28 cellular contexts compared by ENCODE assay signal in genomic region chr20:63545814-63546213, GRCh38. TPM values are rescaled to one million over a fixed set of nuclear protein-coding genes. Genes with fewer than 3 reads are reported as not detected.
DNase-seq lines count a peak whose midpoint lies in the region; ATAC-seq and TF ChIP-seq lines count a peak whose summit lies in the region.
"Had no signal": no experiment of that assay in that cellular context is flagged by ENCODE, and none has a peak within 500 bp of the region (broad histone marks: within the 10 kb centered on the region; RNA-seq: fewer than 3 reads in every experiment).

No MANE protein-coding gene starts in this region.

- ATAC-seq in effector memory CD8-positive, alpha-beta T cell (replicated peaks), result peak; percentile 35
- no peak for ATAC-seq in stimulated activated memory B cell treated with anti-CD40 and anti-IgM and Interleukin-4, amounts not matched to agents 10 μg/mL and 1 μg/mL and 100 μg/mL, for 72 hours
- no peak for ATAC-seq in HG03045 (IDR thresholded peaks at IDR 0.05; ENCODE audit: unreplicated experiment)
- ATAC-seq: gastrocnemius medialis had no signal

- H3K36me3 ChIP-seq in OCI-LY7 (ENCODE audit: insufficient read depth, low read length), result no peaks in the 10 kb centered on the region
- H3K36me3 ChIP-seq: esophagus squamous epithelium, gastrocnemius medialis, Peyer's patch, SJSA1, tibial nerve had no signal

- H3K79me2 ChIP-seq in OCI-LY7 (ENCODE audit: insufficient read depth, low read depth, low read length), result no peaks in the 10 kb centered on the region

- TF ChIP-seq CTCF in OCI-LY7 (conservative IDR thresholded peaks at IDR 0.05; ENCODE audit: low read length), result no peak

- intact Hi-C loops in OCI-LY7 (cut with micrococcal nuclease; ENCODE audit: unreplicated experiment), result no loop called here

- H4K20me1 ChIP-seq in OCI-LY7 (ENCODE audit: insufficient read depth, low read length), result no peaks in the 10 kb centered on the region

- H3K9me2 ChIP-seq in OCI-LY7 (ENCODE audit: insufficient read depth, low read length), result no peaks in the 10 kb centered on the region

- peak overlapping the region; percentile 27 for H3K4me2 ChIP-seq in OCI-LY7 (ENCODE audit: low read length)

- H3K9me3 ChIP-seq in OCI-LY7 (ENCODE audit: low read length), result no peaks in the 10 kb centered on the region
- H3K9me3 ChIP-seq: esophagus squamous epithelium, gastrocnemius medialis, Peyer's patch, SJSA1, tibial nerve had no signal

- H3K4me1 Mint-ChIP-seq in effector memory CD8-positive, alpha-beta T cell (ENCODE audit: low read depth in 2 of 2), result peaks cover 5 to 8% of the 10 kb centered on the region in 2 donors
- H3K4me1 Mint-ChIP-seq in stimulated activated memory B cell treated with anti-CD40 and anti-IgM and Interleukin-4, amounts not matched to agents 10 μg/mL and 1 μg/mL and 100 μg/mL, for 72 hours, result peaks cover 72% of the 10 kb centered on the region
- H3K4me1 Mint-ChIP-seq: neural crest cell had no signal

- H3K27ac Mint-ChIP-seq in effector memory CD8-positive, alpha-beta T cell, result no peak overlapping the region
- H3K27ac Mint-ChIP-seq in stimulated activated memory B cell treated with anti-CD40 and anti-IgM and Interleukin-4, amounts not matched to agents 10 μg/mL and 1 μg/mL and 100 μg/mL, for 72 hours, result peak overlapping the region; percentile 1
- H3K27ac Mint-ChIP-seq: CD8-positive, alpha-beta memory T cell; endodermal cell; H9 had no signal

- DNase-seq in NCI-H526 (lab: John Stamatoyannopoulos, UW), result peak; percentile 51 to 76
- no peak for DNase-seq in NCI-H526 treated with DMSO at 0.1 percent for 48 hours (lab: John Stamatoyannopoulos, UW)
- DNase-seq in OCI-LY7 (ENCODE audit: low spot score), result peak; percentile 55
- DNase-seq in effector memory CD8-positive, alpha-beta T cell, result no peak
- no peak for DNase-seq in DMS79 treated with DMSO at 0.1 percent for 48 hours (lab: John Stamatoyannopoulos, UW)
- no peak for DNase-seq in NCI-H2171 (lab: John Stamatoyannopoulos, UW)
- DNase-seq: activated CD4-positive, alpha-beta T cell treated with anti-CD3 and anti-CD28 coated beads for 1 hour; activated naive CD4-positive, alpha-beta T cell; activated T-cell treated with anti-CD3 and anti-CD28 coated beads, Interleukin-2, amount 50 U/mL, for 1 hour; amygdala; CD8-positive, alpha-beta memory T cell; DND-41; endodermal cell; esophagus squamous epithelium; gastrocnemius medialis; H9; NCI-H1092 treated with DMSO at 0.1 percent for 48 hours; NCI-H2081; stimulated activated CD4-positive, alpha-beta T cell treated with anti-CD3 and anti-CD28 coated beads, Interleukin-15, amount 100 ng/mL, for 24 hours had no signal

- no peak overlapping the region for H3K27ac ChIP-seq in OCI-LY7 (ENCODE audit: low read depth, low read length, poor library complexity, severe bottlenecking)
- H3K27ac ChIP-seq: esophagus squamous epithelium, gastrocnemius medialis, SJSA1, tibial nerve had no signal

- peaks cover 34% of the 10 kb centered on the region for H3K4me1 ChIP-seq in OCI-LY7 (ENCODE audit: insufficient read depth, low read length, poor library complexity, severe bottlenecking)
- H3K4me1 ChIP-seq: gastrocnemius medialis had no signal

- H3K9me3 Mint-ChIP-seq in effector memory CD8-positive, alpha-beta T cell, result no peaks in the 10 kb centered on the region
- H3K9me3 Mint-ChIP-seq in stimulated activated memory B cell treated with anti-CD40 and anti-IgM and Interleukin-4, amounts not matched to agents 10 μg/mL and 1 μg/mL and 100 μg/mL, for 72 hours, result no peaks in the 10 kb centered on the region
- H3K9me3 Mint-ChIP-seq: endodermal cell, H9, neural crest cell had no signal

- H3K4me3 ChIP-seq in OCI-LY7 (ENCODE audit: low read depth, low read length, poor library complexity, severe bottlenecking), result no peak overlapping the region
- H3K4me3 ChIP-seq: esophagus squamous epithelium, gastrocnemius medialis, Peyer's patch, SJSA1, tibial nerve had no signal

- H3K4me3 Mint-ChIP-seq in effector memory CD8-positive, alpha-beta T cell, result no peak overlapping the region
- H3K4me3 Mint-ChIP-seq in stimulated activated memory B cell treated with anti-CD40 and anti-IgM and Interleukin-4, amounts not matched to agents 10 μg/mL and 1 μg/mL and 100 μg/mL, for 72 hours, result no peak overlapping the region
- H3K4me3 Mint-ChIP-seq: CD8-positive, alpha-beta memory T cell; endodermal cell; H9; neural crest cell had no signal

- CTCF ChIA-PET in OCI-LY7 (lab: Charles Lee; ENCODE audit: unreplicated experiment), result interaction anchor here (0.6 kb wide), 1 partner anchor 318 kb away, joined by 5 read pairs; no protein-coding TSS in a partner anchor

- H3K36me3 Mint-ChIP-seq in effector memory CD8-positive, alpha-beta T cell (ENCODE audit: insufficient read depth), result peaks cover 5% of the 10 kb centered on the region
- H3K36me3 Mint-ChIP-seq in stimulated activated memory B cell treated with anti-CD40 and anti-IgM and Interleukin-4, amounts not matched to agents 10 μg/mL and 1 μg/mL and 100 μg/mL, for 72 hours, result no peaks in the 10 kb centered on the region

- H3K27me3 Mint-ChIP-seq in effector memory CD8-positive, alpha-beta T cell, result peaks cover 18 to 50% of the 10 kb centered on the region in 2 donors
- H3K27me3 Mint-ChIP-seq in stimulated activated memory B cell treated with anti-CD40 and anti-IgM and Interleukin-4, amounts not matched to agents 10 μg/mL and 1 μg/mL and 100 μg/mL, for 72 hours, result peaks cover 28% of the 10 kb centered on the region

- no peak overlapping the region for H2AFZ ChIP-seq in OCI-LY7 (ENCODE audit: low read length)

- POLR2A ChIA-PET in OCI-LY7 (lab: Charles Lee), result interaction anchor here (0.6 kb wide), 1 partner anchor 37 kb away, joined by 4 read pairs; no protein-coding TSS in a partner anchor

- BruUV-seq in OCI-LY7 (replicated peaks; lab: Mats Ljungman, UMichigan), result no TSS peak

RNA-seq across cellular contexts. Expression of gene SRMS, which starts 1.7 kb away (rescaled TPM):
- not detected in 2 replicates for total RNA-seq in OCI-LY7 (2014; rRNA removed; shearing (Covaris generic))
- 0.42 TPM in 1 of 2 replicates, not detected in the other for total RNA-seq in OCI-LY7 (2022)
- total RNA-seq: CD8-positive, alpha-beta memory T cell; endodermal cell; esophagus squamous epithelium; gastrocnemius medialis; mononuclear cell; neural crest cell; Peyer's patch; progenitor cell of endocrine pancreas; SJSA1; T-helper 1 cell treated with Interleukin-12 subunit alpha and Interleukin-12 subunit beta and Interleukin-4 antibody, amounts not matched to agents 30 ng/mL and 1 ng/mL, for 36 hours; tibial nerve had no signal

RNA-seq across cellular contexts. Expression of gene FNDC11, which starts 8.1 kb away (rescaled TPM):
- 0.15 and 0.41 TPM in 2 replicates for total RNA-seq in OCI-LY7 (2014; rRNA removed; shearing (Covaris generic))
- 2.1 and 3.0 TPM in 2 replicates for total RNA-seq in OCI-LY7 (2022)

RNA-seq across cellular contexts. Expression of gene PTK6, which starts 8.6 kb away (rescaled TPM):
- 0.05 and 0.13 TPM in 2 replicates for total RNA-seq in OCI-LY7 (2014; rRNA removed; shearing (Covaris generic))
- total RNA-seq in OCI-LY7 (2022), result 1.8 and 2.0 TPM in 2 replicates
- total RNA-seq: neural crest cell, SJSA1 had no signal

RNA-seq across cellular contexts. Expression of gene PPDPF, which starts 25.2 kb away (rescaled TPM):
- 16.5 and 34.9 TPM in 2 replicates for total RNA-seq in OCI-LY7 (2014; rRNA removed; shearing (Covaris generic))
- 117 and 126 TPM in 2 replicates for total RNA-seq in OCI-LY7 (2022)

RNA-seq across cellular contexts. Expression of gene HELZ2, which starts 28.2 kb away (rescaled TPM):
- 3.6 and 6.5 TPM in 2 replicates for total RNA-seq in OCI-LY7 (2014; rRNA removed; shearing (Covaris generic))
- total RNA-seq in OCI-LY7 (2022), result 8.3 and 8.6 TPM in 2 replicates

Comparison
In these comparisons a context has a peak if more than half of its experiments do, and no peak if none do; other contexts are left out.
1. DNase-seq: peak in NCI-H526 (2 of 2) and OCI-LY7 (single experiment); none in NCI-H526 treated with DMSO at 0.1 percent for 48 hours (single experiment), effector memory CD8-positive, alpha-beta T cell (0 of 3), DMS79 treated with DMSO at 0.1 percent for 48 hours (single experiment) and NCI-H2171 (single experiment).